ENCODE assay signal across 22 cellular contexts in the genomic region with DNA sequence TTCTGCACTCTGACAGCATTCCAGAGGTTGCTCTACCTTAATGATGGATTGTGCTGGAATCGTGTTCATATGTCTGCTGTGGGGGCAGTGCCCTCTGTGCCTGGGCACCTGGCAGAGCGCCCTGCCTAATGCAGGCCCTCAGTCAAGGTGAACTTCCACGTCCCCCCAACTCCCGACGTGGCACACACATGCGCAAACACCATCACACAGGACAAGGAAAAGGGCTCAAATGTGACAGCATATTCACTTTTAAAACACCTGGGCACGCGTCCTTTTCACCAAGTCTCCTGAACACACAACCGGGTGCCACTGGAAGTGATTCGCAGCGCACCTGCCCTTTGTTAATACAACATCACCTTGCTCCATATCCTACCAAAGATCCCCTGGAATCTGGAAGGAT. TPM values are rescaled to one million over a fixed set of nuclear protein-coding genes. Genes with fewer than 3 reads are reported as not detected.
"Had no signal": no experiment of that assay in that cellular context is flagged by ENCODE, and none has a peak within 500 bp of the region (broad histone marks: within the 10 kb centered on the region; RNA-seq: fewer than 3 reads in every experiment).

No MANE protein-coding gene starts in this region.

- H3K9me3 Mint-ChIP-seq: naive B cell; neural crest cell; stimulated activated naive CD8-positive, alpha-beta T cell treated with anti-CD3 and anti-CD28 coated beads, Interleukin-15, Interleukin-2, amounts not matched to agents 100 ng/mL and 50 ng/mL, for 24 hours had no signal

- H3K4me3 Mint-ChIP-seq: naive B cell; neural crest cell; stimulated activated naive CD8-positive, alpha-beta T cell treated with anti-CD3 and anti-CD28 coated beads, Interleukin-15, Interleukin-2, amounts not matched to agents 100 ng/mL and 50 ng/mL, for 24 hours had no signal

- H3K27me3 ChIP-seq: dorsolateral prefrontal cortex, left lung, sigmoid colon, tibial artery, upper lobe of left lung, vagina had no signal

- H3K4me1 ChIP-seq: left lung, lower lobe of right lung, parathyroid adenoma, psoas muscle, sigmoid colon, tibial artery, upper lobe of left lung, vagina had no signal

- H3K9me3 ChIP-seq: left lung, lower lobe of right lung, psoas muscle, sigmoid colon, tibial artery, upper lobe of left lung, vagina had no signal

- H3K27ac ChIP-seq: dorsolateral prefrontal cortex, left lung, lower lobe of right lung, parathyroid adenoma, psoas muscle, sigmoid colon, skin epidermis, tibial artery, upper lobe of left lung, vagina had no signal

- H3K27ac Mint-ChIP-seq: stimulated activated naive CD8-positive, alpha-beta T cell treated with anti-CD3 and anti-CD28 coated beads, Interleukin-15, Interleukin-2, amounts not matched to agents 100 ng/mL and 50 ng/mL, for 24 hours had no signal

- H3K9ac ChIP-seq: parathyroid adenoma had no signal

- H3K4me1 Mint-ChIP-seq: neural crest cell had no signal

- H3K27me3 Mint-ChIP-seq: naive B cell; stimulated activated naive CD8-positive, alpha-beta T cell treated with anti-CD3 and anti-CD28 coated beads, Interleukin-15, Interleukin-2, amounts not matched to agents 100 ng/mL and 50 ng/mL, for 24 hours had no signal

- H2AFZ ChIP-seq: parathyroid adenoma had no signal

- H3K4me3 ChIP-seq: dorsolateral prefrontal cortex, left lung, lower lobe of right lung, psoas muscle, sigmoid colon, skin epidermis, tibial artery, upper lobe of left lung, vagina had no signal

- ATAC-seq: left lung, lower lobe of right lung, psoas muscle had no signal

- DNase-seq: central memory CD4-positive, alpha-beta T cell; cortex of kidney; effector CD8-positive, alpha-beta T cell; foreskin melanocyte; hippocampal formation; lower lobe of right lung; mesendoderm; naive B cell; occipital lobe; psoas muscle; retina; sigmoid colon; stimulated activated CD4-positive, alpha-beta T cell treated with anti-CD3 and anti-CD28 coated beads, Interleukin-12 subunit alpha, Interleukin-12 subunit beta, amount 100 ng/mL, for 4 hours; tibial artery had no signal

RNA-seq across cellular contexts. Expression of a gene that starts 15.8 kb away (rescaled TPM):
- total RNA-seq: sigmoid colon had no signal
